11 cellular contexts compared by ENCODE assay signal in genomic region chr1:150610576-150610975, GRCh38. TPM values are rescaled to one million over a fixed set of nuclear protein-coding genes. Genes with fewer than 3 reads are reported as not detected.
A peak's percentile ranks its signal among the peaks of the same experiment; 100 is the strongest.
DNase-seq lines count a peak whose midpoint lies in the region; ATAC-seq, FAIRE-seq and TF ChIP-seq lines count a peak whose summit lies in the region.
"Had no signal": no experiment of that assay in that cellular context is flagged by ENCODE, and none has a peak within 500 bp of the region (broad histone marks: within the 10 kb centered on the region; RNA-seq: fewer than 3 reads in every experiment).

No MANE protein-coding gene starts in this region.

- DNase-seq in activated B cell treated with CpG ODN at 0.5 μM for 24 hours (no peak), foreskin keratinocyte (no peak), spleen (no peak), NCI-H82 treated with DMSO at 0.1 percent for 48 hours (lab: John Stamatoyannopoulos, UW; ENCODE audit: unreplicated experiment) (no peak), SIG-M5 (lab: John Stamatoyannopoulos, UW) (no peak), kidney (no peak)
- no peak for DNase-seq in effector CD4-positive, alpha-beta T cell
- DNase-seq: DND-41 had no signal

- H3K27ac Mint-ChIP-seq in activated B cell treated with CpG ODN at 0.5 μM for 24 hours, result peak overlapping the region; percentile 96

- H3K36me3 Mint-ChIP-seq in activated B cell treated with CpG ODN at 0.5 μM for 24 hours (ENCODE audit: low read depth), result peaks cover 20% of the 10 kb centered on the region

- no peak for TF ChIP-seq POLR2A in spleen (IDR thresholded peaks at IDR 0.05)

- no peaks in the 10 kb centered on the region for H3K9me3 ChIP-seq in HEK293 (ENCODE audit: control insufficient read depth, insufficient read depth, low read depth, low read length)
- H3K9me3 ChIP-seq in spleen, result no peaks in the 10 kb centered on the region
- no peaks in the 10 kb centered on the region for H3K9me3 ChIP-seq in kidney (ENCODE audit: control insufficient read depth in 1 of 2, low read length in 2 of 2)

- no peaks in the 10 kb centered on the region for H3K27me3 ChIP-seq in foreskin keratinocyte
- H3K27me3 ChIP-seq in spleen (replicated peaks in 1 of 7), result no peaks in the 10 kb centered on the region

- H3K9ac ChIP-seq in kidney (ENCODE audit: low read length in 2 of 2), result no peak overlapping the region

- H3K4me1 Mint-ChIP-seq in activated B cell treated with CpG ODN at 0.5 μM for 24 hours, result peaks cover 46% of the 10 kb centered on the region

- ATAC-seq in activated B cell treated with CpG ODN at 0.5 μM for 24 hours (ENCODE audit: low read depth), result no peak
- no peak for ATAC-seq in foreskin keratinocyte

- H3K36me3 ChIP-seq in HEK293 (ENCODE audit: control insufficient read depth in 2 of 2, insufficient read depth in 1 of 2, low read length in 2 of 2) (peaks cover 0 to 37% of the 10 kb centered on the region in 2 experiments; a peak in 2 of 3 replicates), spleen (peaks cover 0 to 14% (median 2%) of the 10 kb centered on the region in 6 donors), kidney (ENCODE audit: control insufficient read depth in 1 of 2, insufficient read depth in 2 of 2, low read length in 2 of 2) (no peaks in the 10 kb centered on the region)

- TF ChIP-seq CTCF in HEK293 (tag by site-specific recombination; IDR thresholded peaks at IDR 0.05) (no peak), activated B cell treated with CpG ODN at 0.5 μM for 24 hours (IDR thresholded peaks at IDR 0.05) (no peak), foreskin keratinocyte (conservative IDR thresholded peaks at IDR 0.05) (no peak), spleen (IDR thresholded peaks at IDR 0.05 in 8 of 11, conservative IDR thresholded peaks at IDR 0.05 in 3 of 11) (no peak), kidney (IDR thresholded peaks at IDR 0.05; ENCODE audit: borderline replicate concordance, extremely low read depth, insufficient read depth) (no peak)

- intact Hi-C loops in activated B cell treated with CpG ODN at 0.5 μM for 24 hours (cut with micrococcal nuclease), result no loop called here
- intact Hi-C loops in spleen (cut with DNase I; ENCODE audit: low total_unique reads), result no loop called here
- intact Hi-C loops in kidney (cut with DNase I), result no loop called here

- WGBS in spleen, 5 donors, result 88 to 95% (median 93%) methylated on average over 4 of the region's 4 CpGs

- H3K4me1 ChIP-seq in HEK293 (ENCODE audit: control insufficient read depth, insufficient read depth, low read length) (peaks cover 4% of the 10 kb centered on the region; the same call in 1 of the 2 replicates), foreskin keratinocyte (peaks cover 26% of the 10 kb centered on the region), spleen (peaks cover 25 to 74% (median 60%) of the 10 kb centered on the region in 6 donors), kidney (ENCODE audit: control insufficient read depth in 1 of 2, insufficient read depth in 1 of 2, low read depth in 1 of 2, low read length in 2 of 2) (peaks cover 5 to 6% of the 10 kb centered on the region in 2 donors)

- no peaks in the 10 kb centered on the region for H3K9me3 Mint-ChIP-seq in activated B cell treated with CpG ODN at 0.5 μM for 24 hours

- H3K27me3 Mint-ChIP-seq in activated B cell treated with CpG ODN at 0.5 μM for 24 hours, result no peaks in the 10 kb centered on the region
- H3K27me3 Mint-ChIP-seq: activated naive CD8-positive, alpha-beta T cell had no signal

- POLR2A ChIA-PET in HEK293 (lab: Yijun Ruan, JAX), result interaction anchor here (0.6 kb wide), 1 partner anchor 8 kb away, joined by 5 read pairs; no protein-coding TSS in a partner anchor
- POLR2A ChIA-PET in activated B cell treated with CpG ODN at 0.5 μM for 24 hours (lab: Charles Lee), result interaction anchor here (2.5 to 14.8 kb wide), 3 partner anchors 18 to 48 kb away, joined by 12 to 272 read pairs (median 13); partner anchors contain the start of genes ENSA and MCL1

- no peak for FAIRE-seq in kidney (lab: Jason Lieb, UNC)
- FAIRE-seq: frontal cortex had no signal

- H3K4me3 Mint-ChIP-seq in activated B cell treated with CpG ODN at 0.5 μM for 24 hours, result no peak overlapping the region

- H3K4me3 ChIP-seq in HEK293 (ENCODE audit: low read depth, low read length), result no peak overlapping the region
- H3K4me3 ChIP-seq in spleen, result peak overlapping the region in 1 of 8 donors; percentile 59
- no peak overlapping the region for H3K4me3 ChIP-seq in kidney (ENCODE audit: low read length in 2 of 2)

- CTCF ChIA-PET in HEK293 (lab: Yijun Ruan, JAX), result no interaction called here
- CTCF ChIA-PET in activated B cell treated with CpG ODN at 0.5 μM for 24 hours (lab: Charles Lee), result interaction anchor here (17.1 kb wide), 1 partner anchor 48 kb away, joined by 358 read pairs; no protein-coding TSS in a partner anchor

- no peak overlapping the region for H3K27ac ChIP-seq in HEK293 (ENCODE audit: extremely low read depth, low read depth, low read length)
- H3K27ac ChIP-seq in foreskin keratinocyte, result peak overlapping the region; percentile 94
- peak overlapping the region; percentile 61 to 97 (median 90) for H3K27ac ChIP-seq in spleen
- no peak overlapping the region for H3K27ac ChIP-seq in kidney (ENCODE audit: low read depth in 2 of 2, low read length in 2 of 2)

TF ChIP-seq in HEK293, 187 proteins besides CTCF, POLR2A, EP300 and RAD21:
- TF ChIP-seq ZNF155 (tag by site-specific recombination; IDR thresholded peaks at IDR 0.05) (no peak), GLI2 (tag by site-specific recombination; IDR thresholded peaks at IDR 0.05; ENCODE audit: borderline replicate concordance, low read depth) (no peak), ZNF2 (tag by site-specific recombination; IDR thresholded peaks at IDR 0.05) (no peak), ZNF664 (tag by site-specific recombination; IDR thresholded peaks at IDR 0.05) (peak; percentile 53; the same call in 1 of the 2 replicates)

RNA-seq across cellular contexts. Expression of gene ENSA, which starts 18.8 kb away (rescaled TPM):
- 202 and 227 TPM in 2 replicates for total RNA-seq in activated B cell treated with CpG ODN at 0.5 μM for 24 hours
- total RNA-seq in foreskin keratinocyte, result 123 and 144 TPM in 2 replicates
- 159 and 211 TPM in 2 replicates for polyA plus RNA-seq in foreskin keratinocyte
- 100 to 1,000 TPM in 6 of 7 donors, 10 to 100 TPM in 1; 97.0 to 153 (median 135) TPM for total RNA-seq in spleen
- polyA plus RNA-seq in spleen, result 100 to 1,000 TPM in 2 of 3 donors, 10 to 100 TPM in 1; 96.3 to 127 (median 107) TPM
- 193 TPM for total RNA-seq in kidney
- polyA plus RNA-seq in kidney (ENCODE audit: insufficient read depth, low read depth, low replicate concordance), result 172 TPM

RNA-seq across cellular contexts. Expression of gene MCL1, which starts 31.2 kb away (rescaled TPM):
- total RNA-seq in activated B cell treated with CpG ODN at 0.5 μM for 24 hours (224 and 233 TPM in 2 replicates), foreskin keratinocyte (180 and 202 TPM in 2 replicates), spleen (100 to 1,000 TPM; 261 to 435 (median 336) TPM), kidney (253 TPM)
- polyA plus RNA-seq in foreskin keratinocyte (81.0 and 98.8 TPM in 2 replicates), spleen (100 to 1,000 TPM in 1 of 3 donors, 10 to 100 TPM in 2; 75.8 to 118 (median 85.9) TPM), kidney (ENCODE audit: insufficient read depth, low read depth, low replicate concordance) (79.5 TPM)

Comparison
In these comparisons a context has a peak if more than half of its experiments do, and no peak if none do; other contexts are left out.
1. H3K27ac ChIP-seq: peak in foreskin keratinocyte (single experiment) and spleen (8 of 8); none in HEK293 (single experiment) and kidney (0 of 2).